In the genomic region with DNA sequence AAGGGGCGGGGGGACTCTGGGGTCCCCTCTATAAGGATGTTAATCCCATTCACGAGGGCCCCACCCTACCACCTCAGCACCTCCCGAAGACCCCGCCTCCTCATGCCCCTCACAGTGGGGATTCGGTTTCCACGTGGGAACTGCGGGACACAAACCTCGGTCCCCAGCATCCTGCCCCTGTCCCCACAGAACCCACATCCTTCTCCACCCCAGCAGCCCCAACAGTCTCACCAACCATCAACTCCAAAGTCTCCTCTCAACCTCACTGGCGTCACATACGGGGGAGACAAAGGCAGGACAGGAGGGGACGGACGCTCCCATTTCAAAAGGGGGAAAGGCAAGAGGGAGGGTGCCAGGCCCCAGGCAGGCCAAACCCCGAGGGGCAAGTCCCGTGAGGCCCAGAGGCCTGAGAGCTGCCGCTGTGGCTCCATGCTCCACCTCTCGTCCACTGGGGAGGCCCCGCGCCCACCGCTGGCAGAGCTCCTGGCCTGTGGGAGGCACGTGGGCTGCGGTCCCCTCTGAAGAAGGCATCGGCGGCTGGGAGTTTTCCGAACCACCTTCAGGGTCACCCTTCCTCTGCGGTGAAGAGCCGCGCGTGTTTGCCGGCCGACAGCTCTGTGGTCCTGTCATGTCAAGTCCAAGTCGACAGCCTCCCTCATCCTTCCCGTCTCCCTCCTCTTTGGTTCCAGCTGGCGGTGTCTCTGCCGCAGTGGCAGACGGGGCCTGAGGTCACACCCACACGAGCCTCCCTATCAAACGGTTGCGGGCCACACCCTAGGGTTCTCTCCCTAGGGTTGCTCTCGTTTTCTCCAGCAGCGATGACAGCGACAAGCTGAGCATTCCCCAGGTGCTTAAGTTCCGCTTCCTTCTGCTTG, we compare ENCODE assay signal across 1 cellular context.
A peak's percentile ranks its signal among the peaks of the same experiment; 100 is the strongest.
TF ChIP-seq lines count a peak whose summit lies in the region.

No MANE protein-coding gene starts in this region.

TF ChIP-seq in K562, 482 proteins besides CTCF, POLR2A, EP300 and RAD21 (continued from another document and continues in another):
- TF ChIP-seq, protein P1, sequence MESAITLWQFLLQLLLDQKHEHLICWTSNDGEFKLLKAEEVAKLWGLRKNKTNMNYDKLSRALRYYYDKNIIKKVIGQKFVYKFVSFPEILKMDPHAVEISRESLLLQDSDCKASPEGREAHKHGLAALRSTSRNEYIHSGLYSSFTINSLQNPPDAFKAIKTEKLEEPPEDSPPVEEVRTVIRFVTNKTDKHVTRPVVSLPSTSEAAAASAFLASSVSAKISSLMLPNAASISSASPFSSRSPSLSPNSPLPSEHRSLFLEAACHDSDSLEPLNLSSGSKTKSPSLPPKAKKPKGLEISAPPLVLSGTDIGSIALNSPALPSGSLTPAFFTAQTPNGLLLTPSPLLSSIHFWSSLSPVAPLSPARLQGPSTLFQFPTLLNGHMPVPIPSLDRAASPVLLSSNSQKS (CRISPR knock-in tag; IDR thresholded peaks at IDR 0.05) = no peak
- TF ChIP-seq CBFB (CRISPR knock-in tag; IDR thresholded peaks at IDR 0.05) (peak; percentile 55; the same call in 1 of the 2 replicates), ZBTB7A (IDR thresholded peaks at IDR 0.05; ENCODE audit: borderline replicate concordance, control insufficient read depth, low read depth, low read length) (peak; percentile 9; the same call in 1 of the 2 replicates), FOXA3 (CRISPR knock-in tag; conservative IDR thresholded peaks at IDR 0.05 in 1 of 2, IDR thresholded peaks at IDR 0.05 in 1 of 2) (no peak), HDAC2 (IDR thresholded peaks at IDR 0.05) (peak; percentile 87; the same call in 1 of the 2 replicates), PCBP1 (IDR thresholded peaks at IDR 0.05; ENCODE audit: low read depth, low read length, poor library complexity, severe bottlenecking) (no peak), ESRRA (IDR thresholded peaks at IDR 0.05; ENCODE audit: borderline replicate concordance, low read depth) (peak; percentile 36; the same call in 1 of the 2 replicates), SNIP1 (IDR thresholded peaks at IDR 0.05; ENCODE audit: low read depth) (no peak), MAFK (IDR thresholded peaks at IDR 0.05; ENCODE audit: low read length) (no peak), EWSR1 (IDR thresholded peaks at IDR 0.05; ENCODE audit: borderline replicate concordance, low read depth, partially characterized antibody) (no peak), CCAR2 (IDR thresholded peaks at IDR 0.05; ENCODE audit: low read depth, low read length) (no peak), RBBP5 (IDR thresholded peaks at IDR 0.05; ENCODE audit: borderline replicate concordance, insufficient read depth, low read length, poor library complexity, severe bottlenecking) (no peak), POLR3A (IDR thresholded peaks at IDR 0.05; ENCODE audit: borderline replicate concordance, extremely low read depth, insufficient read depth, insufficient read length) (no peak), HDGF (IDR thresholded peaks at IDR 0.05) (no peak), ZNF589 (CRISPR knock-in tag; IDR thresholded peaks at IDR 0.05; ENCODE audit: low read depth) (no peak), KAT7 (CRISPR knock-in tag; IDR thresholded peaks at IDR 0.05; ENCODE audit: borderline replicate concordance) (no peak)
- TF ChIP-seq, protein P2, sequence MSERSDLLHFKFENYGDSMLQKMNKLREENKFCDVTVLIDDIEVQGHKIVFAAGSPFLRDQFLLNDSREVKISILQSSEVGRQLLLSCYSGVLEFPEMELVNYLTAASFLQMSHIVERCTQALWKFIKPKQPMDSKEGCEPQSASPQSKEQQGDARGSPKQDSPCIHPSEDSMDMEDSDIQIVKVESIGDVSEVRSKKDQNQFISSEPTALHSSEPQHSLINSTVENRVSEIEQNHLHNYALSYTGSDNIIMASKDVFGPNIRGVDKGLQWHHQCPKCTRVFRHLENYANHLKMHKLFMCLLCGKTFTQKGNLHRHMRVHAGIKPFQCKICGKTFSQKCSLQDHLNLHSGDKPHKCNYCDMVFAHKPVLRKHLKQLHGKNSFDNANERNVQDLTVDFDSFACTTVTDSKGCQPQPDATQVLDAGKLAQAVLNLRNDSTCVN (CRISPR knock-in tag; IDR thresholded peaks at IDR 0.05) = no peak
- TF ChIP-seq, protein P3, sequence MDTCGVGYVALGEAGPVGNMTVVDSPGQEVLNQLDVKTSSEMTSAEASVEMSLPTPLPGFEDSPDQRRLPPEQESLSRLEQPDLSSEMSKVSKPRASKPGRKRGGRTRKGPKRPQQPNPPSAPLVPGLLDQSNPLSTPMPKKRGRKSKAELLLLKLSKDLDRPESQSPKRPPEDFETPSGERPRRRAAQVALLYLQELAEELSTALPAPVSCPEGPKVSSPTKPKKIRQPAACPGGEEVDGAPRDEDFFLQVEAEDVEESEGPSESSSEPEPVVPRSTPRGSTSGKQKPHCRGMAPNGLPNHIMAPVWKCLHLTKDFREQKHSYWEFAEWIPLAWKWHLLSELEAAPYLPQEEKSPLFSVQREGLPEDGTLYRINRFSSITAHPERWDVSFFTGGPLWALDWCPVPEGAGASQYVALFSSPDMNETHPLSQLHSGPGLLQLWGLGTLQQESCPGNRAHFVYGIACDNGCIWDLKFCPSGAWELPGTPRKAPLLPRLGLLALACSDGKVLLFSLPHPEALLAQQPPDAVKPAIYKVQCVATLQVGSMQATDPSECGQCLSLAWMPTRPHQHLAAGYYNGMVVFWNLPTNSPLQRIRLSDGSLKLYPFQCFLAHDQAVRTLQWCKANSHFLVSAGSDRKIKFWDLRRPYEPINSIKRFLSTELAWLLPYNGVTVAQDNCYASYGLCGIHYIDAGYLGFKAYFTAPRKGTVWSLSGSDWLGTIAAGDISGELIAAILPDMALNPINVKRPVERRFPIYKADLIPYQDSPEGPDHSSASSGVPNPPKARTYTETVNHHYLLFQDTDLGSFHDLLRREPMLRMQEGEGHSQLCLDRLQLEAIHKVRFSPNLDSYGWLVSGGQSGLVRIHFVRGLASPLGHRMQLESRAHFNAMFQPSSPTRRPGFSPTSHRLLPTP (IDR thresholded peaks at IDR 0.05; ENCODE audit: borderline replicate concordance, extremely low read depth, insufficient read length) = no peak
- TF ChIP-seq, protein P4, sequence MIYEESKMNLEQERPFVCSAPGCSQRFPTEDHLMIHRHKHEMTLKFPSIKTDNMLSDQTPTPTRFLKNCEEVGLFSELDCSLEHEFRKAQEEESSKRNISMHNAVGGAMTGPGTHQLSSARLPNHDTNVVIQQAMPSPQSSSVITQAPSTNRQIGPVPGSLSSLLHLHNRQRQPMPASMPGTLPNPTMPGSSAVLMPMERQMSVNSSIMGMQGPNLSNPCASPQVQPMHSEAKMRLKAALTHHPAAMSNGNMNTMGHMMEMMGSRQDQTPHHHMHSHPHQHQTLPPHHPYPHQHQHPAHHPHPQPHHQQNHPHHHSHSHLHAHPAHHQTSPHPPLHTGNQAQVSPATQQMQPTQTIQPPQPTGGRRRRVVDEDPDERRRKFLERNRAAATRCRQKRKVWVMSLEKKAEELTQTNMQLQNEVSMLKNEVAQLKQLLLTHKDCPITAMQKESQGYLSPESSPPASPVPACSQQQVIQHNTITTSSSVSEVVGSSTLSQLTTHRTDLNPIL (CRISPR knock-in tag; IDR thresholded peaks at IDR 0.05) = no peak
- TF ChIP-seq, protein P5, sequence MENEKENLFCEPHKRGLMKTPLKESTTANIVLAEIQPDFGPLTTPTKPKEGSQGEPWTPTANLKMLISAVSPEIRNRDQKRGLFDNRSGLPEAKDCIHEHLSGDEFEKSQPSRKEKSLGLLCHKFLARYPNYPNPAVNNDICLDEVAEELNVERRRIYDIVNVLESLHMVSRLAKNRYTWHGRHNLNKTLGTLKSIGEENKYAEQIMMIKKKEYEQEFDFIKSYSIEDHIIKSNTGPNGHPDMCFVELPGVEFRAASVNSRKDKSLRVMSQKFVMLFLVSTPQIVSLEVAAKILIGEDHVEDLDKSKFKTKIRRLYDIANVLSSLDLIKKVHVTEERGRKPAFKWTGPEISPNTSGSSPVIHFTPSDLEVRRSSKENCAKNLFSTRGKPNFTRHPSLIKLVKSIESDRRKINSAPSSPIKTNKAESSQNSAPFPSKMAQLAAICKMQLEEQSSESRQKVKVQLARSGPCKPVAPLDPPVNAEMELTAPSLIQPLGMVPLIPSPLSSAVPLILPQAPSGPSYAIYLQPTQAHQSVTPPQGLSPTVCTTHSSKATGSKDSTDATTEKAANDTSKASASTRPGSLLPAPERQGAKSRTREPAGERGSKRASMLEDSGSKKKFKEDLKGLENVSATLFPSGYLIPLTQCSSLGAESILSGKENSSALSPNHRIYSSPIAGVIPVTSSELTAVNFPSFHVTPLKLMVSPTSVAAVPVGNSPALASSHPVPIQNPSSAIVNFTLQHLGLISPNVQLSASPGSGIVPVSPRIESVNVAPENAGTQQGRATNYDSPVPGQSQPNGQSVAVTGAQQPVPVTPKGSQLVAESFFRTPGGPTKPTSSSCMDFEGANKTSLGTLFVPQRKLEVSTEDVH (IDR thresholded peaks at IDR 0.05; ENCODE audit: low read depth, partially characterized antibody) = no peak
- TF ChIP-seq, protein P6, sequence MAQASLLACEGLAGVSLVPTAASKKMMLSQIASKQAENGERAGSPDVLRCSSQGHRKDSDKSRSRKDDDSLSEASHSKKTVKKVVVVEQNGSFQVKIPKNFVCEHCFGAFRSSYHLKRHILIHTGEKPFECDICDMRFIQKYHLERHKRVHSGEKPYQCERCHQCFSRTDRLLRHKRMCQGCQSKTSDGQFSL (CRISPR knock-in tag; IDR thresholded peaks at IDR 0.05) = no peak
- TF ChIP-seq, protein P6 (tag; IDR thresholded peaks at IDR 0.05) = no peak
- TF ChIP-seq, protein P7, sequence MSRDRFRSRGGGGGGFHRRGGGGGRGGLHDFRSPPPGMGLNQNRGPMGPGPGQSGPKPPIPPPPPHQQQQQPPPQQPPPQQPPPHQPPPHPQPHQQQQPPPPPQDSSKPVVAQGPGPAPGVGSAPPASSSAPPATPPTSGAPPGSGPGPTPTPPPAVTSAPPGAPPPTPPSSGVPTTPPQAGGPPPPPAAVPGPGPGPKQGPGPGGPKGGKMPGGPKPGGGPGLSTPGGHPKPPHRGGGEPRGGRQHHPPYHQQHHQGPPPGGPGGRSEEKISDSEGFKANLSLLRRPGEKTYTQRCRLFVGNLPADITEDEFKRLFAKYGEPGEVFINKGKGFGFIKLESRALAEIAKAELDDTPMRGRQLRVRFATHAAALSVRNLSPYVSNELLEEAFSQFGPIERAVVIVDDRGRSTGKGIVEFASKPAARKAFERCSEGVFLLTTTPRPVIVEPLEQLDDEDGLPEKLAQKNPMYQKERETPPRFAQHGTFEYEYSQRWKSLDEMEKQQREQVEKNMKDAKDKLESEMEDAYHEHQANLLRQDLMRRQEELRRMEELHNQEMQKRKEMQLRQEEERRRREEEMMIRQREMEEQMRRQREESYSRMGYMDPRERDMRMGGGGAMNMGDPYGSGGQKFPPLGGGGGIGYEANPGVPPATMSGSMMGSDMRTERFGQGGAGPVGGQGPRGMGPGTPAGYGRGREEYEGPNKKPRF (IDR thresholded peaks at IDR 0.05; ENCODE audit: low read depth, low read length) = no peak
- TF ChIP-seq, protein P8, sequence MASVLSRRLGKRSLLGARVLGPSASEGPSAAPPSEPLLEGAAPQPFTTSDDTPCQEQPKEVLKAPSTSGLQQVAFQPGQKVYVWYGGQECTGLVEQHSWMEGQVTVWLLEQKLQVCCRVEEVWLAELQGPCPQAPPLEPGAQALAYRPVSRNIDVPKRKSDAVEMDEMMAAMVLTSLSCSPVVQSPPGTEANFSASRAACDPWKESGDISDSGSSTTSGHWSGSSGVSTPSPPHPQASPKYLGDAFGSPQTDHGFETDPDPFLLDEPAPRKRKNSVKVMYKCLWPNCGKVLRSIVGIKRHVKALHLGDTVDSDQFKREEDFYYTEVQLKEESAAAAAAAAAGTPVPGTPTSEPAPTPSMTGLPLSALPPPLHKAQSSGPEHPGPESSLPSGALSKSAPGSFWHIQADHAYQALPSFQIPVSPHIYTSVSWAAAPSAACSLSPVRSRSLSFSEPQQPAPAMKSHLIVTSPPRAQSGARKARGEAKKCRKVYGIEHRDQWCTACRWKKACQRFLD (CRISPR knock-in tag; IDR thresholded peaks at IDR 0.05) = no peak
- TF ChIP-seq, protein P9, sequence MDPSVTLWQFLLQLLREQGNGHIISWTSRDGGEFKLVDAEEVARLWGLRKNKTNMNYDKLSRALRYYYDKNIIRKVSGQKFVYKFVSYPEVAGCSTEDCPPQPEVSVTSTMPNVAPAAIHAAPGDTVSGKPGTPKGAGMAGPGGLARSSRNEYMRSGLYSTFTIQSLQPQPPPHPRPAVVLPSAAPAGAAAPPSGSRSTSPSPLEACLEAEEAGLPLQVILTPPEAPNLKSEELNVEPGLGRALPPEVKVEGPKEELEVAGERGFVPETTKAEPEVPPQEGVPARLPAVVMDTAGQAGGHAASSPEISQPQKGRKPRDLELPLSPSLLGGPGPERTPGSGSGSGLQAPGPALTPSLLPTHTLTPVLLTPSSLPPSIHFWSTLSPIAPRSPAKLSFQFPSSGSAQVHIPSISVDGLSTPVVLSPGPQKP (CRISPR knock-in tag; IDR thresholded peaks at IDR 0.05) = no peak
- TF ChIP-seq, protein P10, sequence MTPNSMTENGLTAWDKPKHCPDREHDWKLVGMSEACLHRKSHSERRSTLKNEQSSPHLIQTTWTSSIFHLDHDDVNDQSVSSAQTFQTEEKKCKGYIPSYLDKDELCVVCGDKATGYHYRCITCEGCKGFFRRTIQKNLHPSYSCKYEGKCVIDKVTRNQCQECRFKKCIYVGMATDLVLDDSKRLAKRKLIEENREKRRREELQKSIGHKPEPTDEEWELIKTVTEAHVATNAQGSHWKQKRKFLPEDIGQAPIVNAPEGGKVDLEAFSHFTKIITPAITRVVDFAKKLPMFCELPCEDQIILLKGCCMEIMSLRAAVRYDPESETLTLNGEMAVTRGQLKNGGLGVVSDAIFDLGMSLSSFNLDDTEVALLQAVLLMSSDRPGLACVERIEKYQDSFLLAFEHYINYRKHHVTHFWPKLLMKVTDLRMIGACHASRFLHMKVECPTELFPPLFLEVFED (CRISPR knock-in tag; conservative IDR thresholded peaks at IDR 0.05) = no peak
- TF ChIP-seq, protein P11, sequence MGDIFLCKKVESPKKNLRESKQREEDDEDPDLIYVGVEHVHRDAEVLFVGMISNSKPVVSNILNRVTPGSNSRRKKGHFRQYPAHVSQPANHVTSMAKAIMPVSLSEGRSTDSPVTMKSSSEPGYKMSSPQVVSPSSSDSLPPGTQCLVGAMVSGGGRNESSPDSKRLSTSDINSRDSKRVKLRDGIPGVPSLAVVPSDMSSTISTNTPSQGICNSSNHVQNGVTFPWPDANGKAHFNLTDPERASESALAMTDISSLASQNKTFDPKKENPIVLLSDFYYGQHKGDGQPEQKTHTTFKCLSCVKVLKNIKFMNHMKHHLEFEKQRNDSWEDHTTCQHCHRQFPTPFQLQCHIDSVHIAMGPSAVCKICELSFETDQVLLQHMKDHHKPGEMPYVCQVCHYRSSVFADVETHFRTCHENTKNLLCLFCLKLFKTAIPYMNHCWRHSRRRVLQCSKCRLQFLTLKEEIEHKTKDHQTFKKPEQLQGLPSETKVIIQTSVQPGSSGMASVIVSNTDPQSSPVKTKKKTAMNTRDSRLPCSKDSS (IDR thresholded peaks at IDR 0.05; ENCODE audit: low read depth, partially characterized antibody) = no peak
- TF ChIP-seq, protein P12, sequence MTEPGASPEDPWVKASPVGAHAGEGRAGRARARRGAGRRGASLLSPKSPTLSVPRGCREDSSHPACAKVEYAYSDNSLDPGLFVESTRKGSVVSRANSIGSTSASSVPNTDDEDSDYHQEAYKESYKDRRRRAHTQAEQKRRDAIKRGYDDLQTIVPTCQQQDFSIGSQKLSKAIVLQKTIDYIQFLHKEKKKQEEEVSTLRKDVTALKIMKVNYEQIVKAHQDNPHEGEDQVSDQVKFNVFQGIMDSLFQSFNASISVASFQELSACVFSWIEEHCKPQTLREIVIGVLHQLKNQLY (CRISPR knock-in tag; conservative IDR thresholded peaks at IDR 0.05) = no peak; a peak in 1 of 4 replicates
